Comparison of ENCODE assay signal across 10 cellular contexts in genomic region chr1:43552813-43553212, GRCh38. TPM values are rescaled to one million over a fixed set of nuclear protein-coding genes. Genes with fewer than 3 reads are reported as not detected.
DNase-seq lines count a peak whose midpoint lies in the region; ATAC-seq and TF ChIP-seq lines count a peak whose summit lies in the region.
"Had no signal": no experiment of that assay in that cellular context is flagged by ENCODE, and none has a peak within 500 bp of the region (broad histone marks: within the 10 kb centered on the region; RNA-seq: fewer than 3 reads in every experiment).

No MANE protein-coding gene starts in this region.

- dilution Hi-C loops in IMR-90 (cut with HindIII; ENCODE audit: low sequenced_read_pairs, unreplicated experiment) = no loop called here

- H3K4ac ChIP-seq in IMR-90 (ENCODE audit: low read depth, low read length) = peak overlapping the region; percentile 34; the same call in 1 of the 2 replicates

- H2BK20ac ChIP-seq in IMR-90 (ENCODE audit: low read depth, low read length) = no peak overlapping the region

- DNase-seq in IMR-90 (peak; percentile 47), left colon (peak; percentile 66 to 88), stomach (peak; percentile 51), NCI-H345 treated with DMSO at 0.1 percent for 48 hours (lab: John Stamatoyannopoulos, UW; ENCODE audit: unreplicated experiment) (no peak), iPS-NIHi11 (ENCODE audit: low spot score) (no peak)

- H2BK15ac ChIP-seq in IMR-90 (ENCODE audit: low read depth, low read length) = no peak overlapping the region

- TF ChIP-seq EP300 in stomach (IDR thresholded peaks at IDR 0.05) = no peak

- no peak for TF ChIP-seq POLR2A in IMR-90 (IDR thresholded peaks at IDR 0.05; ENCODE audit: low read depth, low read length)
- no peak for TF ChIP-seq POLR2A in stomach (IDR thresholded peaks at IDR 0.05)

- peaks cover 16% of the 10 kb centered on the region; the same call in 1 of the 2 replicates for H3K36me3 ChIP-seq in IMR-90 (ENCODE audit: control insufficient read depth, insufficient read depth, low read length)
- H3K36me3 ChIP-seq in stomach = peaks cover 0 to 27% (median 24%) of the 10 kb centered on the region in 4 donors

- H2BK5ac ChIP-seq in IMR-90 (ENCODE audit: low read depth, low read length, poor library complexity, severe bottlenecking) = no peak overlapping the region

- no peak overlapping the region for H3K4me2 ChIP-seq in IMR-90 (ENCODE audit: low read depth, low read length)

- H2AK9ac ChIP-seq in IMR-90 (replicated peaks; ENCODE audit: low read depth, low read length, poor library complexity) = peak overlapping the region; percentile 44

- H3K79me1 ChIP-seq in IMR-90 (ENCODE audit: low read depth in 1 of 2, low read length in 2 of 2) = peaks cover 5 to 58% of the 10 kb centered on the region in 2 experiments

- H3K9me1 ChIP-seq in IMR-90 (ENCODE audit: insufficient read depth, low read length) = peaks cover 15% of the 10 kb centered on the region

- H4K20me1 ChIP-seq in IMR-90 (ENCODE audit: insufficient read depth, low read length) = peaks cover 36% of the 10 kb centered on the region

- H3K27me3 ChIP-seq in IMR-90 (ENCODE audit: control insufficient read depth, insufficient read depth, low read length) = no peaks in the 10 kb centered on the region
- H3K27me3 ChIP-seq in stomach = no peaks in the 10 kb centered on the region

- no peak for TF ChIP-seq CTCF in IMR-90 (conservative IDR thresholded peaks at IDR 0.05; ENCODE audit: low read depth, low read length)
- TF ChIP-seq CTCF in stomach (IDR thresholded peaks at IDR 0.05) = no peak

- CTCF ChIA-PET in IMR-90 (lab: Yijun Ruan, JAX) = no interaction called here

- H3K56ac ChIP-seq in IMR-90 (ENCODE audit: extremely low read depth, insufficient read depth, low read length) = no peak overlapping the region

- BruUV-seq in IMR-90 (replicated peaks; lab: Mats Ljungman, UMichigan) = no TSS peak

- POLR2A ChIA-PET in IMR-90 (lab: Charles Lee; ENCODE audit: unreplicated experiment) = no interaction called here

- peak; percentile 87 for ATAC-seq in IMR-90 (ENCODE audit: low read depth)
- peak; percentile 31 for ATAC-seq in left colon
- no peak for ATAC-seq in GM21381 (IDR thresholded peaks at IDR 0.05; ENCODE audit: unreplicated experiment)
- ATAC-seq in HG03439 (IDR thresholded peaks at IDR 0.05; ENCODE audit: unreplicated experiment) = no peak
- ATAC-seq: HCT116; stimulated activated effector memory CD8-positive, alpha-beta T cell treated with anti-CD3 and anti-CD28 coated beads, Interleukin-12 subunit alpha, Interleukin-12 subunit beta, amount 100 ng/mL, for 72 hours had no signal

- no peak overlapping the region for H3K18ac ChIP-seq in IMR-90 (ENCODE audit: low read depth, low read length)

- no peaks in the 10 kb centered on the region; the same call in 1 of the 2 replicates for H3K4me1 ChIP-seq in IMR-90 (ENCODE audit: control insufficient read depth, insufficient read depth, low read length)
- peaks cover 62 to 82% (median 69%) of the 10 kb centered on the region in 4 donors for H3K4me1 ChIP-seq in stomach

- peak overlapping the region; percentile 63 for H2AFZ ChIP-seq in IMR-90 (replicated peaks; ENCODE audit: low read length, poor library complexity)

- H4K5ac ChIP-seq in IMR-90 (ENCODE audit: low read depth, low read length) = no peak overlapping the region

- no peak overlapping the region for H3K9ac ChIP-seq in IMR-90 (ENCODE audit: low read depth, low read length)

- TF ChIP-seq RAD21 in IMR-90 (IDR thresholded peaks at IDR 0.05; ENCODE audit: low read length) = no peak

- WGBS in IMR-90 (ENCODE audit: extremely low coverage in 2 of 2, insufficient read length in 1 of 2), 2 experiments = 0% methylated on average over 3 of the region's 6 CpGs; no CpG with 5 or more reads in 1 of the 2 experiments
- 16 to 37% (median 29%) methylated on average over 6 of the region's 6 CpGs for WGBS in stomach, 5 donors

- H3K23ac ChIP-seq in IMR-90 (ENCODE audit: low read depth, low read length) = peak overlapping the region; percentile 43; the same call in 1 of the 2 replicates

- H4K8ac ChIP-seq in IMR-90 (ENCODE audit: low read depth in 2 of 2, low read length in 2 of 2) = peak overlapping the region in 1 of 2 experiments; percentile 22; a peak in 1 of 4 replicates

- H4K91ac ChIP-seq in IMR-90 (ENCODE audit: insufficient read depth, low read depth, low read length) = no peak overlapping the region

- H2BK120ac ChIP-seq in IMR-90 (ENCODE audit: low read depth, low read length) = no peak overlapping the region; the same call in 1 of the 2 replicates

- H3K9me3 ChIP-seq in IMR-90 (ENCODE audit: control insufficient read depth, insufficient read depth, low read length) (no peaks in the 10 kb centered on the region), stomach (no peaks in the 10 kb centered on the region)

- in situ Hi-C loops in IMR-90 (cut with MboI; ENCODE audit: low sequenced_read_pairs) = no loop called here

- H3K14ac ChIP-seq in IMR-90 (replicated peaks; ENCODE audit: low read depth, low read length) = no peak overlapping the region

- H3K4me3 ChIP-seq in IMR-90 (ENCODE audit: insufficient read depth, low read depth, low read length) = no peak overlapping the region
- no peak overlapping the region for H3K4me3 ChIP-seq in stomach

- H3K27ac ChIP-seq in IMR-90 (ENCODE audit: insufficient read depth, low read length) = no peak overlapping the region
- H3K27ac ChIP-seq in cingulate gyrus (ENCODE audit: low read depth, low read length) = peak overlapping the region; percentile 84
- H3K27ac ChIP-seq in stomach = peak overlapping the region; percentile 41 to 92 (median 87)

- intact Hi-C loops in IMR-90 (cut with micrococcal nuclease) (loop anchor here (2.0 kb wide), 1 partner anchor 16 kb away; no protein-coding TSS in a partner anchor), left colon (cut with DNase I, micrococcal nuclease) (no loop called here), stomach (cut with DNase I; ENCODE audit: low total_unique reads) (no loop called here)

- no peak overlapping the region for H2AK5ac ChIP-seq in IMR-90 (ENCODE audit: low read depth, low read length)

TF ChIP-seq in IMR-90, 13 proteins besides CTCF, POLR2A, EP300 and RAD21:
- no peak for TF ChIP-seq MXI1 (IDR thresholded peaks at IDR 0.05; ENCODE audit: borderline replicate concordance, low read depth, low read length)
- no peak for TF ChIP-seq RCOR1 (IDR thresholded peaks at IDR 0.05; ENCODE audit: insufficient replicate concordance, low read length)
- no peak for TF ChIP-seq MAZ (IDR thresholded peaks at IDR 0.05; ENCODE audit: borderline replicate concordance, low read depth, low read length)
- TF ChIP-seq, protein P1, sequence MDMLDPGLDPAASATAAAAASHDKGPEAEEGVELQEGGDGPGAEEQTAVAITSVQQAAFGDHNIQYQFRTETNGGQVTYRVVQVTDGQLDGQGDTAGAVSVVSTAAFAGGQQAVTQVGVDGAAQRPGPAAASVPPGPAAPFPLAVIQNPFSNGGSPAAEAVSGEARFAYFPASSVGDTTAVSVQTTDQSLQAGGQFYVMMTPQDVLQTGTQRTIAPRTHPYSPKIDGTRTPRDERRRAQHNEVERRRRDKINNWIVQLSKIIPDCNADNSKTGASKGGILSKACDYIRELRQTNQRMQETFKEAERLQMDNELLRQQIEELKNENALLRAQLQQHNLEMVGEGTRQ (IDR thresholded peaks at IDR 0.05; ENCODE audit: low read depth, low read length) = no peak
- no peak for TF ChIP-seq FOS (IDR thresholded peaks at IDR 0.05; ENCODE audit: low read depth, low read length)
- TF ChIP-seq BHLHE40 (IDR thresholded peaks at IDR 0.05; ENCODE audit: low read depth, low read length) = no peak
- no peak for TF ChIP-seq ELK1 (IDR thresholded peaks at IDR 0.05; ENCODE audit: borderline replicate concordance, low read depth, low read length)
- TF ChIP-seq RFX5 (IDR thresholded peaks at IDR 0.05; ENCODE audit: low read depth, low read length) = no peak
TF ChIP-seq in IMR-90: peak in this region for 0.

RNA-seq across cellular contexts. Expression of gene PTPRF, which starts 22.1 kb away (rescaled TPM):
- total RNA-seq in IMR-90 (2012; rRNA removed) (25.8 and 27.8 TPM in 2 replicates), left colon (100 to 1,000 TPM; 514 to 671 TPM), stomach (100 to 1,000 TPM in 4 of 5 donors, 10 to 100 TPM in 1; 63.0 to 282 (median 114) TPM)
- polyA plus RNA-seq in IMR-90 (2012; rRNA removed) (92.3 and 103 TPM in 2 replicates), stomach (10 to 100 TPM; 11.3 to 53.3 (median 30.4) TPM)
- polyA plus RNA-seq in IMR-90 (2012; cell fraction: cytosol; rRNA removed) = 46.4 and 102 TPM in 2 replicates
- polyA plus RNA-seq in IMR-90 (2012; cell fraction: nucleus; rRNA removed; ENCODE audit: low replicate concordance) = 122 and 210 TPM in 2 replicates

Comparison
In these comparisons a context has a peak if more than half of its experiments do, and no peak if none do; other contexts are left out.
1. ATAC-seq: peak in IMR-90 (single experiment) and left colon (single experiment); none in GM21381 (single experiment) and HG03439 (single experiment).
2. DNase-seq: peak in IMR-90 (single experiment), left colon (2 of 2) and stomach (single experiment); none in NCI-H345 treated with DMSO at 0.1 percent for 48 hours (single experiment) and iPS-NIHi11 (single experiment).